Comparison of ENCODE assay signal across 19 cellular contexts in genomic region chr16:22890976-22891375, GRCh38.
"Had no signal": no experiment of that assay in that cellular context is flagged by ENCODE, and none has a peak within 500 bp of the region (broad histone marks: within the 10 kb centered on the region; RNA-seq: fewer than 3 reads in every experiment).

No MANE protein-coding gene starts in this region.

- H3K27ac ChIP-seq: coronary artery, left ventricle myocardium inferior, skin epidermis, tibial artery had no signal

- DNase-seq: activated CD4-positive, alpha-beta T cell treated with anti-CD3 and anti-CD28 coated beads, Interleukin-2, amount 50 U/mL, for 1 hour; activated CD8-positive, alpha-beta memory T cell treated with anti-CD3 and anti-CD28 coated beads for 24 hours; activated gamma-delta T cell treated with Interleukin-2 at 50 U/mL for 16 hours; amniotic stem cell; effector CD4-positive, alpha-beta T cell; foreskin fibroblast; glutamatergic neuron; hypothalamus; left ventricle myocardium inferior; mesendoderm; nucleus accumbens; right cardiac atrium; stimulated activated CD4-positive, alpha-beta T cell treated with anti-CD3 and anti-CD28 coated beads, Interleukin-15, amount 100 ng/mL, for 24 hours; stimulated activated CD4-positive, alpha-beta T cell treated with anti-CD3 and anti-CD28 coated beads, Interleukin-4, amount 100 ng/mL, for 1 hour; stimulated activated naive B cell treated with anti-CD40 and anti-IgM and Interleukin-4, amounts not matched to agents 10 μg/mL and 1 μg/mL and 100 μg/mL, for 72 hours; tibial artery had no signal

- ATAC-seq: activated CD4-positive, CD25-positive, alpha-beta regulatory T cell treated with anti-CD3 and anti-CD28 coated beads, Interleukin-2, amount 50 U/mL, for 24 hours; right cardiac atrium; stimulated activated naive B cell treated with anti-CD40 and anti-IgM and Interleukin-4, amounts not matched to agents 10 μg/mL and 1 μg/mL and 100 μg/mL, for 72 hours had no signal
